ENCODE assay signal across 33 cellular contexts in genomic region chr10:101762736-101763135, GRCh38. TPM values are rescaled to one million over a fixed set of nuclear protein-coding genes. Genes with fewer than 3 reads are reported as not detected.
"Had no signal": no experiment of that assay in that cellular context is flagged by ENCODE, and none has a peak within 500 bp of the region (broad histone marks: within the 10 kb centered on the region; RNA-seq: fewer than 3 reads in every experiment).

No MANE protein-coding gene starts in this region.

- ATAC-seq: activated CD4-positive, alpha-beta T cell treated with anti-CD3 and anti-CD28 coated beads for 36 hours; activated CD8-positive, alpha-beta memory T cell treated with anti-CD3 and anti-CD28 coated beads, Interleukin-2, amount 10 ng/mL, durations not matched to agents 7 days and 5 days; activated CD8-positive, alpha-beta T cell treated with anti-CD3 and anti-CD28 coated beads, Interleukin-2, amount 10 ng/mL, durations not matched to agents 7 days and 5 days; activated naive CD4-positive, alpha-beta T cell treated with anti-CD3 and anti-CD28 coated beads, Interleukin-2, amount 50 U/mL, for 72 hours; body of pancreas had no signal

- H3K4me1 ChIP-seq: adrenal gland, body of pancreas, breast epithelium had no signal

- H3K4me3 ChIP-seq: adrenal gland, body of pancreas, breast epithelium had no signal

- H3K27ac ChIP-seq: adrenal gland, body of pancreas, brain microvascular endothelial cell, breast epithelium, VCaP had no signal

- H3K27me3 ChIP-seq: adrenal gland, body of pancreas, breast epithelium had no signal

- DNase-seq: activated B cell treated with CpG ODN at 0.5 μM for 24 hours; activated CD4-positive, alpha-beta memory T cell treated with anti-CD3 and anti-CD28 coated beads, Interleukin-2, amount 10 ng/mL, durations not matched to agents 7 days and 5 days; activated CD4-positive, alpha-beta T cell treated with anti-CD3 and anti-CD28 coated beads for 1 hour; activated CD4-positive, alpha-beta T cell treated with anti-CD3 and anti-CD28 coated beads for 36 hours; activated CD4-positive, alpha-beta T cell treated with anti-CD3 and anti-CD28 coated beads for 48 hours; activated CD4-positive, alpha-beta T cell treated with anti-CD3 and anti-CD28 coated beads, Interleukin-2, amount 10 ng/mL, durations not matched to agents 7 days and 5 days; activated CD4-positive, alpha-beta T cell treated with anti-CD3 and anti-CD28 coated beads, Interleukin-2, amount 50 U/mL, for 48 hours; activated CD8-positive, alpha-beta memory T cell treated with anti-CD3 and anti-CD28 coated beads for 24 hours; activated CD8-positive, alpha-beta memory T cell treated with anti-CD3 and anti-CD28 coated beads, Interleukin-2, amount 10 ng/mL, durations not matched to agents 7 days and 5 days; activated CD8-positive, alpha-beta memory T cell treated with anti-CD3 and anti-CD28 coated beads, Interleukin-2, amount 50 U/mL, for 48 hours; activated CD8-positive, alpha-beta T cell treated with anti-CD3 and anti-CD28 coated beads, Interleukin-2, amount 10 ng/mL, durations not matched to agents 7 days and 5 days; activated effector memory CD4-positive, alpha-beta T cell treated with anti-CD3 and anti-CD28 coated beads, Interleukin-2, amount 50 U/mL, for 16 hours; activated gamma-delta T cell treated with Interleukin-2 at 50 U/mL for 16 hours; activated naive CD4-positive, alpha-beta T cell; activated naive CD4-positive, alpha-beta T cell treated with anti-CD3 and anti-CD28 coated beads for 36 hours; activated naive CD4-positive, alpha-beta T cell treated with anti-CD3 and anti-CD28 coated beads, Interleukin-2, amount 50 U/mL, for 16 hours; activated naive CD8-positive, alpha-beta T cell treated with anti-CD3 and anti-CD28 coated beads for 36 hours; activated T-cell treated with anti-CD3 and anti-CD28 coated beads, Interleukin-2, amount 50 U/mL, for 24 hours; activated T-cell treated with anti-CD3 and anti-CD28 coated beads, Interleukin-2, amount 50 U/mL, for 48 hours; adrenal gland; amniotic stem cell; aorta; body of pancreas; brain microvascular endothelial cell; caudate nucleus; cerebellar nuclear complex; SW 1271; T-helper 1 cell; T-helper 2 cell; T-helper 9 cell had no signal

- H3K36me3 ChIP-seq: adrenal gland, brain microvascular endothelial cell, breast epithelium had no signal

- H3K9me3 ChIP-seq: adrenal gland, body of pancreas, breast epithelium had no signal

RNA-seq across cellular contexts. Expression of gene FGF8, which starts 13.2 kb away (rescaled TPM):
- total RNA-seq: activated B cell treated with CpG ODN at 0.5 μM for 24 hours; activated CD4-positive, alpha-beta memory T cell treated with anti-CD3 and anti-CD28 coated beads, Interleukin-2, amount 10 ng/mL, durations not matched to agents 7 days and 5 days; activated CD4-positive, alpha-beta T cell treated with anti-CD3 and anti-CD28 coated beads, Interleukin-2, amount 10 ng/mL, durations not matched to agents 7 days and 5 days; activated CD8-positive, alpha-beta memory T cell treated with anti-CD3 and anti-CD28 coated beads, Interleukin-2, amount 10 ng/mL, durations not matched to agents 7 days and 5 days; activated CD8-positive, alpha-beta T cell treated with anti-CD3 and anti-CD28 coated beads, Interleukin-2, amount 10 ng/mL, durations not matched to agents 7 days and 5 days; activated naive CD4-positive, alpha-beta T cell treated with anti-CD3 and anti-CD28 coated beads for 36 hours; activated naive CD4-positive, alpha-beta T cell treated with anti-CD3 and anti-CD28 coated beads, Interleukin-2, amount 50 U/mL, for 72 hours; activated naive CD8-positive, alpha-beta T cell treated with anti-CD3 and anti-CD28 coated beads for 36 hours; adrenal gland; aorta; body of pancreas; breast epithelium had no signal
